ENCODE assay signal across 28 cellular contexts in genomic region chr22:48320671-48321515, GRCh38.
DNase-seq lines count a peak whose midpoint lies in the region; ATAC-seq and TF ChIP-seq lines count a peak whose summit lies in the region.
"Had no signal": no experiment of that assay in that cellular context is flagged by ENCODE, and none has a peak within 500 bp of the region (broad histone marks: within the 10 kb centered on the region; RNA-seq: fewer than 3 reads in every experiment).

No MANE protein-coding gene starts in this region.

- H3K27ac Mint-ChIP-seq in WTC11 (no peak overlapping the region), neural crest cell (ENCODE audit: unreplicated experiment) (peak overlapping the region; percentile 24)
- H3K27ac Mint-ChIP-seq in activated CD4-positive, alpha-beta T cell treated with anti-CD3 and anti-CD28 coated beads, Interleukin-2, amount 10 ng/mL, durations not matched to agents 7 days and 5 days, result no peak overlapping the region
- H3K27ac Mint-ChIP-seq: activated CD4-positive, alpha-beta T cell treated with anti-CD3 and anti-CD28 coated beads, Interleukin-2, amount 10 ng/mL, durations not matched to agents 24 days and 14 days; activated naive CD8-positive, alpha-beta T cell; stimulated activated memory B cell treated with anti-CD40 and anti-IgM and Interleukin-4, amounts not matched to agents 10 μg/mL and 1 μg/mL and 100 μg/mL, for 72 hours; type B pancreatic cell had no signal

- no TSS peak for BruUV-seq in A673 (replicated peaks; lab: Mats Ljungman, UMichigan)

- no peak overlapping the region for H3K27ac ChIP-seq in A673 (ENCODE audit: low read depth, low read length, poor library complexity, severe bottlenecking)
- H3K27ac ChIP-seq: coronary artery, gastroesophageal sphincter, Peyer's patch had no signal

- H3K36me3 Mint-ChIP-seq in WTC11 (peaks cover 9% of the 10 kb centered on the region), neural crest cell (ENCODE audit: low read depth) (no peaks in the 10 kb centered on the region)
- no peaks in the 10 kb centered on the region for H3K36me3 Mint-ChIP-seq in activated CD4-positive, alpha-beta T cell treated with anti-CD3 and anti-CD28 coated beads, Interleukin-2, amount 10 ng/mL, durations not matched to agents 7 days and 5 days (ENCODE audit: low read depth)
- H3K36me3 Mint-ChIP-seq: activated naive CD8-positive, alpha-beta T cell; stimulated activated memory B cell treated with anti-CD40 and anti-IgM and Interleukin-4, amounts not matched to agents 10 μg/mL and 1 μg/mL and 100 μg/mL, for 72 hours; type B pancreatic cell had no signal

- no peaks in the 10 kb centered on the region for H3K9me3 ChIP-seq in A673 (ENCODE audit: low read depth, low read length, poor library complexity, severe bottlenecking)

- H3K4me1 Mint-ChIP-seq in WTC11 (peaks cover 12% of the 10 kb centered on the region), neural crest cell (peaks cover 10% of the 10 kb centered on the region)
- no peaks in the 10 kb centered on the region for H3K4me1 Mint-ChIP-seq in activated CD4-positive, alpha-beta T cell treated with anti-CD3 and anti-CD28 coated beads, Interleukin-2, amount 10 ng/mL, durations not matched to agents 7 days and 5 days
- H3K4me1 Mint-ChIP-seq: activated CD4-positive, alpha-beta T cell treated with anti-CD3 and anti-CD28 coated beads, Interleukin-2, amount 10 ng/mL, durations not matched to agents 24 days and 14 days; stimulated activated memory B cell treated with anti-CD40 and anti-IgM and Interleukin-4, amounts not matched to agents 10 μg/mL and 1 μg/mL and 100 μg/mL, for 72 hours had no signal

- ATAC-seq in WTC11, result peak; percentile 34; the same call in 1 of the 2 replicates
- ATAC-seq: gastroesophageal sphincter; HCT116; left lobe of liver; stimulated activated memory B cell treated with anti-CD40 and anti-IgM and Interleukin-4, amounts not matched to agents 10 μg/mL and 1 μg/mL and 100 μg/mL, for 72 hours had no signal

- no peaks in the 10 kb centered on the region for H3K4me1 ChIP-seq in A673 (ENCODE audit: insufficient read depth, low read length, poor library complexity, severe bottlenecking)

- no peaks in the 10 kb centered on the region for H3K27me3 ChIP-seq in A673 (replicated peaks; ENCODE audit: insufficient read depth, low read depth, low read length, poor library complexity)
- H3K27me3 ChIP-seq: Peyer's patch had no signal

- peaks cover 21% of the 10 kb centered on the region for H3K9me3 Mint-ChIP-seq in WTC11
- H3K9me3 Mint-ChIP-seq in neural crest cell, result peaks cover 8% of the 10 kb centered on the region
- H3K9me3 Mint-ChIP-seq in activated CD4-positive, alpha-beta T cell treated with anti-CD3 and anti-CD28 coated beads, Interleukin-2, amount 10 ng/mL, durations not matched to agents 7 days and 5 days, result peaks cover 3% of the 10 kb centered on the region
- H3K9me3 Mint-ChIP-seq: activated CD4-positive, alpha-beta T cell treated with anti-CD3 and anti-CD28 coated beads, Interleukin-2, amount 10 ng/mL, durations not matched to agents 24 days and 14 days had no signal

- POLR2A ChIA-PET in A673 (lab: Charles Lee; ENCODE audit: low non-redundant PET) (no interaction called here), WTC11 (lab: Charles Lee) (interaction anchor here (0.5 kb wide), 1 partner anchor 41 kb away, joined by 4 read pairs; no protein-coding TSS in a partner anchor)
- POLR2A ChIA-PET in activated CD4-positive, alpha-beta T cell treated with anti-CD3 and anti-CD28 coated beads, Interleukin-2, amount 10 ng/mL, durations not matched to agents 7 days and 5 days (lab: Charles Lee), result no interaction called here

- TF ChIP-seq CTCF in A673 (conservative IDR thresholded peaks at IDR 0.05; ENCODE audit: low read depth, low read length) (no peak), WTC11 (IDR thresholded peaks at IDR 0.05) (no peak), neural crest cell (conservative IDR thresholded peaks at IDR 0.05) (no peak)

- H3K27me3 Mint-ChIP-seq in WTC11 (ENCODE audit: low read depth), result no peaks in the 10 kb centered on the region; the same call in 1 of the 2 replicates
- H3K27me3 Mint-ChIP-seq in neural crest cell (ENCODE audit: low read depth), result peaks cover 13% of the 10 kb centered on the region
- no peaks in the 10 kb centered on the region for H3K27me3 Mint-ChIP-seq in activated CD4-positive, alpha-beta T cell treated with anti-CD3 and anti-CD28 coated beads, Interleukin-2, amount 10 ng/mL, durations not matched to agents 7 days and 5 days
- H3K27me3 Mint-ChIP-seq: activated CD4-positive, alpha-beta T cell treated with anti-CD3 and anti-CD28 coated beads, Interleukin-2, amount 10 ng/mL, durations not matched to agents 24 days and 14 days had no signal

- H3K4me3 Mint-ChIP-seq in WTC11 (no peak overlapping the region), neural crest cell (no peak overlapping the region)
- no peak overlapping the region for H3K4me3 Mint-ChIP-seq in activated CD4-positive, alpha-beta T cell treated with anti-CD3 and anti-CD28 coated beads, Interleukin-2, amount 10 ng/mL, durations not matched to agents 7 days and 5 days
- H3K4me3 Mint-ChIP-seq: activated CD4-positive, alpha-beta T cell treated with anti-CD3 and anti-CD28 coated beads, Interleukin-2, amount 10 ng/mL, durations not matched to agents 24 days and 14 days; activated naive CD8-positive, alpha-beta T cell; stimulated activated memory B cell treated with anti-CD40 and anti-IgM and Interleukin-4, amounts not matched to agents 10 μg/mL and 1 μg/mL and 100 μg/mL, for 72 hours; type B pancreatic cell had no signal

- H3K36me3 ChIP-seq in A673 (ENCODE audit: insufficient read depth, low read length, poor library complexity, severe bottlenecking), result no peaks in the 10 kb centered on the region
- H3K36me3 ChIP-seq: gastroesophageal sphincter, Peyer's patch had no signal

- CTCF ChIA-PET in A673 (lab: Charles Lee) (no interaction called here), WTC11 (lab: Charles Lee) (no interaction called here)
- CTCF ChIA-PET in activated CD4-positive, alpha-beta T cell treated with anti-CD3 and anti-CD28 coated beads, Interleukin-2, amount 10 ng/mL, durations not matched to agents 7 days and 5 days (lab: Charles Lee), result interaction anchor here (2.2 kb wide), 1 partner anchor 10 kb away, joined by 4 read pairs; no protein-coding TSS in a partner anchor

- H3K4me3 ChIP-seq in A673 (ENCODE audit: low read depth, low read length, poor library complexity, severe bottlenecking), result no peak overlapping the region
- H3K4me3 ChIP-seq: coronary artery, gastroesophageal sphincter, Peyer's patch had no signal

- peak; percentile 36 for DNase-seq in A673 (ENCODE audit: low spot score)
- DNase-seq in ELF-1 (ENCODE audit: low read depth, low spot score), result peak; percentile 19
- no peak for DNase-seq in WTC11 (ENCODE audit: low spot score)
- DNase-seq in neural crest cell (ENCODE audit: low read depth, low spot score), result no peak
- no peak for DNase-seq in medulla oblongata (ENCODE audit: extremely low spot score)
- no peak for DNase-seq in anterior cingulate cortex (lab: John Stamatoyannopoulos, UW)
- DNase-seq in activated CD4-positive, alpha-beta T cell treated with anti-CD3 and anti-CD28 coated beads, Interleukin-2, amount 10 ng/mL, durations not matched to agents 7 days and 5 days, result no peak
- no peak for DNase-seq in NOMO-1 treated with dmso at 0.1 percent for 144 hours (lab: John Stamatoyannopoulos, UW; ENCODE audit: unreplicated experiment)
- DNase-seq: activated CD4-positive, alpha-beta T cell treated with anti-CD3 and anti-CD28 coated beads, Interleukin-2, amount 10 ng/mL, durations not matched to agents 24 days and 14 days; DMS53; effector CD8-positive, alpha-beta T cell; hypothalamus; MV-4-11; NCI-H2171; NCI-H510A treated with DMSO at 0.1 percent for 48 hours; occipital lobe; SIG-M5; substantia nigra; SW 1271; T1000 had no signal

- intact Hi-C loops in A673 (cut with micrococcal nuclease; ENCODE audit: unreplicated experiment), result no loop called here

TF ChIP-seq in WTC11, 78 proteins besides CTCF, POLR2A, EP300 and RAD21 (continues in another document):
- TF ChIP-seq ZNF263 (CRISPR knock-in tag; IDR thresholded peaks at IDR 0.05; ENCODE audit: low read depth), result no peak
- no peak for TF ChIP-seq ZNF416 (CRISPR knock-in tag; IDR thresholded peaks at IDR 0.05)
- TF ChIP-seq MLX (CRISPR knock-in tag; IDR thresholded peaks at IDR 0.05), result no peak
- no peak for TF ChIP-seq IRF2 (CRISPR knock-in tag; IDR thresholded peaks at IDR 0.05; ENCODE audit: borderline replicate concordance, low read depth)
- TF ChIP-seq GRHL2 (CRISPR knock-in tag; IDR thresholded peaks at IDR 0.05; ENCODE audit: insufficient replicate concordance, severe bottlenecking), result no peak

Comparison
In these comparisons a context has a peak if more than half of its experiments do, and no peak if none do; other contexts are left out.
1. DNase-seq: peak in A673 (single experiment) and ELF-1 (single experiment); none in WTC11 (single experiment), neural crest cell (single experiment), medulla oblongata (single experiment), anterior cingulate cortex (0 of 58), activated CD4-positive, alpha-beta T cell treated with anti-CD3 and anti-CD28 coated beads, Interleukin-2, amount 10 ng/mL, durations not matched to agents 7 days and 5 days (single experiment) and NOMO-1 treated with dmso at 0.1 percent for 144 hours (single experiment).